ENCODE assay signal across 1 cellular context in the genomic region with DNA sequence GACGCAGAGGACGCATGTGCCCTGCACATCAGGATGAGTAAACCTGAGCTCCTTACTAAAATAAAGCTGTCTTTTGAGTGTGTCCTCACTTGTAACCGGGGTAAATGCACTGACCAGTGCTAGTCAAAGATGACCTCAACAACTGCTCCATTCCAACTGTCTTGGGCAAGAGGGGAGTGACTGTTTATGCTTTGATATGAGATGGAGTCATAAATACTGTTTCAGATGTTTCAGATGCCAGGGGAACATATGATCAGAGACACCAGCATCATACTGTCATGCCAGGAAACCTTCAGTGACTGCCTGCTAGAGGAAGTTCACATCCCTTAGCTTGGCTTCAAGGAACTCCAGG.
TF ChIP-seq lines count a peak whose summit lies in the region.

No MANE protein-coding gene starts in this region.

TF ChIP-seq in SK-N-SH, 30 proteins besides CTCF, POLR2A, EP300 and RAD21 (continued from another document):
- TF ChIP-seq, protein P1, sequence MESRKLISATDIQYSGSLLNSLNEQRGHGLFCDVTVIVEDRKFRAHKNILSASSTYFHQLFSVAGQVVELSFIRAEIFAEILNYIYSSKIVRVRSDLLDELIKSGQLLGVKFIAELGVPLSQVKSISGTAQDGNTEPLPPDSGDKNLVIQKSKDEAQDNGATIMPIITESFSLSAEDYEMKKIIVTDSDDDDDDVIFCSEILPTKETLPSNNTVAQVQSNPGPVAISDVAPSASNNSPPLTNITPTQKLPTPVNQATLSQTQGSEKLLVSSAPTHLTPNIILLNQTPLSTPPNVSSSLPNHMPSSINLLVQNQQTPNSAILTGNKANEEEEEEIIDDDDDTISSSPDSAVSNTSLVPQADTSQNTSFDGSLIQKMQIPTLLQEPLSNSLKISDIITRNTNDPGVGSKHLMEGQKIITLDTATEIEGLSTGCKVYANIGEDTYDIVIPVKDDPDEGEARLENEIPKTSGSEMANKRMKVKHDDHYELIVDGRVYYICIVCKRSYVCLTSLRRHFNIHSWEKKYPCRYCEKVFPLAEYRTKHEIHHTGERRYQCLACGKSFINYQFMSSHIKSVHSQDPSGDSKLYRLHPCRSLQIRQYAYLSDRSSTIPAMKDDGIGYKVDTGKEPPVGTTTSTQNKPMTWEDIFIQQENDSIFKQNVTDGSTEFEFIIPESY (IDR thresholded peaks at IDR 0.05; ENCODE audit: borderline replicate concordance, low read depth): no peak
- TF ChIP-seq RXRA (IDR thresholded peaks at IDR 0.05; ENCODE audit: borderline replicate concordance, low read depth) (no peak), POLR2AphosphoS5 (IDR thresholded peaks at IDR 0.05; ENCODE audit: low read depth, low read length) (no peak)
